Comparison of ENCODE assay signal across 8 cellular contexts in genomic region chr1:31372961-31373896, GRCh38. TPM values are rescaled to one million over a fixed set of nuclear protein-coding genes. Genes with fewer than 3 reads are reported as not detected.
A peak's percentile ranks its signal among the peaks of the same experiment; 100 is the strongest.
DNase-seq lines count a peak whose midpoint lies in the region; ATAC-seq and TF ChIP-seq lines count a peak whose summit lies in the region.

FABP3 (minus strand) TSS chr1:31373076; CDS start chr1:31373014, 62 bp downstream.

- peak within 1 kb of the TSS; percentile 34 for H4K91ac ChIP-seq in mesenchymal stem cell (ENCODE audit: low read length)

- DNase-seq in D341Med (ENCODE audit: low spot score) (peak; percentile 43), KBM-7 (peak; percentile 56), erythroblast (lab: John Stamatoyannopoulos, UW) (peak; percentile 63 to 69), mesenchymal stem cell (peak; percentile 82), UCSD-AML1 (lab: John Stamatoyannopoulos, UW; ENCODE audit: unreplicated experiment) (no peak)
- DNase-seq in activated CD4-positive, CD25-positive, alpha-beta regulatory T cell treated with anti-CD3 and anti-CD28 coated beads, Interleukin-2, amount 50 U/mL, for 72 hours = peak; percentile 34
- DNase-seq in stimulated activated naive CD8-positive, alpha-beta T cell treated with anti-CD3 and anti-CD28 coated beads, Interleukin-15, amount 100 ng/mL, for 72 hours = peak; percentile 15 to 16

- H2AFZ ChIP-seq in mesenchymal stem cell (ENCODE audit: low read depth, low read length) = peak within 1 kb of the TSS; percentile 87

- H3K27ac ChIP-seq in mesenchymal stem cell (ENCODE audit: low read length, poor library complexity, severe bottlenecking) = peak within 1 kb of the TSS; percentile 67

- H2AK5ac ChIP-seq in mesenchymal stem cell (ENCODE audit: low read length, severe bottlenecking) = peak within 1 kb of the TSS; percentile 86

- H3K4me2 ChIP-seq in mesenchymal stem cell (ENCODE audit: low read length, poor library complexity, severe bottlenecking) = peak within 1 kb of the TSS; percentile 64

- peaks cover 8% of the 10 kb centered on the region for H3K27me3 Mint-ChIP-seq in stimulated activated naive CD8-positive, alpha-beta T cell treated with anti-CD3 and anti-CD28 coated beads, Interleukin-15, amount 100 ng/mL, for 72 hours

- H2BK15ac ChIP-seq in mesenchymal stem cell (ENCODE audit: low read depth, poor library complexity, severe bottlenecking) = peak within 1 kb of the TSS; percentile 93

- H3K9me3 ChIP-seq in mesenchymal stem cell (ENCODE audit: control insufficient read depth, low read length) = no peaks in the 10 kb centered on the region

- ATAC-seq in stimulated activated naive CD8-positive, alpha-beta T cell treated with anti-CD3 and anti-CD28 coated beads, Interleukin-15, amount 100 ng/mL, for 72 hours = peak; percentile 75
- no peak for ATAC-seq in GM18907 (IDR thresholded peaks at IDR 0.05; ENCODE audit: unreplicated experiment)

- H3K27ac Mint-ChIP-seq in stimulated activated naive CD8-positive, alpha-beta T cell treated with anti-CD3 and anti-CD28 coated beads, Interleukin-15, amount 100 ng/mL, for 72 hours = peak within 1 kb of the TSS in 1 of 2 donors; percentile 92

- no peaks in the 10 kb centered on the region for H3K79me1 ChIP-seq in mesenchymal stem cell (replicated peaks; ENCODE audit: low read length, poor library complexity, severe bottlenecking)

- peak within 1 kb of the TSS; percentile 81 to 86 for H3K4me3 Mint-ChIP-seq in stimulated activated naive CD8-positive, alpha-beta T cell treated with anti-CD3 and anti-CD28 coated beads, Interleukin-15, amount 100 ng/mL, for 72 hours

- H3K14ac ChIP-seq in mesenchymal stem cell (ENCODE audit: low read length in 2 of 2) = peak within 1 kb of the TSS in 1 of 2 experiments; percentile 84

- in situ Hi-C loops in KBM-7 (cut with MboI; ENCODE audit: low pct_unique_long_range_greater_than_20kb, low sequenced_read_pairs) = no loop called here

- peak within 1 kb of the TSS; percentile 69 for H2BK120ac ChIP-seq in mesenchymal stem cell (ENCODE audit: low read depth, low read length)

- no peak for TF ChIP-seq POLR2A in erythroblast (IDR thresholded peaks at IDR 0.05; ENCODE audit: low read length)

- peaks cover 32% of the 10 kb centered on the region for H3K4me1 ChIP-seq in mesenchymal stem cell (ENCODE audit: control insufficient read depth, insufficient read depth, low read depth, low read length)

- peak within 1 kb of the TSS; percentile 85 for H3K9ac ChIP-seq in mesenchymal stem cell (ENCODE audit: low read length)

- no peaks in the 10 kb centered on the region for H3K27me3 ChIP-seq in mesenchymal stem cell (ENCODE audit: control insufficient read depth in 1 of 2, insufficient read depth in 1 of 2, low read length in 2 of 2)

- H3K9me3 Mint-ChIP-seq in stimulated activated naive CD8-positive, alpha-beta T cell treated with anti-CD3 and anti-CD28 coated beads, Interleukin-15, amount 100 ng/mL, for 72 hours = no peaks in the 10 kb centered on the region

- H4K8ac ChIP-seq in mesenchymal stem cell (ENCODE audit: low read length) = peak within 1 kb of the TSS; percentile 82

- H3K18ac ChIP-seq in mesenchymal stem cell (ENCODE audit: low read depth in 1 of 2, low read length in 2 of 2) = peak within 1 kb of the TSS; percentile 89 to 93

- H3K4me1 Mint-ChIP-seq in stimulated activated naive CD8-positive, alpha-beta T cell treated with anti-CD3 and anti-CD28 coated beads, Interleukin-15, amount 100 ng/mL, for 72 hours = peaks cover 27% of the 10 kb centered on the region

- peaks cover 4 to 15% of the 10 kb centered on the region in 2 experiments for H3K36me3 ChIP-seq in mesenchymal stem cell (ENCODE audit: control insufficient read depth in 1 of 2, insufficient read depth in 2 of 2, low read depth in 1 of 2, low read length in 2 of 2)

- peak within 1 kb of the TSS in 1 of 2 experiments; percentile 94 for H2BK12ac ChIP-seq in mesenchymal stem cell (ENCODE audit: low read length in 2 of 2)

- 3% methylated on average over 46 of the region's 46 CpGs for WGBS in mesenchymal stem cell

- H2BK5ac ChIP-seq in mesenchymal stem cell (ENCODE audit: low read depth, low read length, poor library complexity, severe bottlenecking) = no peak within 1 kb of the TSS

- H3K4ac ChIP-seq in mesenchymal stem cell (ENCODE audit: low read depth in 1 of 2, low read length in 2 of 2) = peak within 1 kb of the TSS; percentile 7 to 80

- peak within 1 kb of the TSS in 1 of 2 experiments; percentile 36 for H3K23ac ChIP-seq in mesenchymal stem cell (ENCODE audit: low read length in 2 of 2)

- H3K4me3 ChIP-seq in mesenchymal stem cell (ENCODE audit: insufficient read depth in 1 of 2, low read depth in 1 of 2, low read length in 2 of 2) = peak within 1 kb of the TSS; percentile 44 to 78

RNA-seq across cellular contexts. Expression of gene FABP3, which starts in this region (rescaled TPM):
- 101 TPM for polyA plus RNA-seq in mesenchymal stem cell (2013, experiment 1 of 2)
- polyA plus RNA-seq in mesenchymal stem cell (2013, experiment 2 of 2) = 104 TPM
